Comparison of ENCODE assay signal across 16 cellular contexts in genomic region chr5:148740466-148740865, GRCh38.
DNase-seq lines count a peak whose midpoint lies in the region; ATAC-seq lines count a peak whose summit lies in the region.
"Had no signal": no experiment of that assay in that cellular context is flagged by ENCODE, and none has a peak within 500 bp of the region (broad histone marks: within the 10 kb centered on the region; RNA-seq: fewer than 3 reads in every experiment).

No MANE protein-coding gene starts in this region.

- H3K27ac ChIP-seq in Karpas-422 (ENCODE audit: low read length) (peak overlapping the region; percentile 38), subcutaneous abdominal adipose tissue (ENCODE audit: low read depth, low read length) (peak overlapping the region; percentile 64)
- H3K27ac ChIP-seq: PC-9 had no signal

- peaks cover 67% of the 10 kb centered on the region for H3K4me1 Mint-ChIP-seq in dendritic cell treated with granulocyte-macrophage colony-stimulating factor and Interleukin-4, amounts not matched to agents 40 ng/mL and 50 ng/mL, for 4 days (ENCODE audit: low read depth)
- H3K4me1 Mint-ChIP-seq: CD4-positive, CD25-positive, alpha-beta regulatory T cell had no signal

- H3K9me3 ChIP-seq in Karpas-422 (ENCODE audit: low read length) = no peaks in the 10 kb centered on the region
- H3K9me3 ChIP-seq in subcutaneous abdominal adipose tissue (ENCODE audit: control insufficient read depth in 5 of 5, low read length in 5 of 5) = no peaks in the 10 kb centered on the region
- H3K9me3 ChIP-seq: Caco-2, HAP-1 had no signal

- peak overlapping the region; percentile 48 for H3K4me2 ChIP-seq in Karpas-422 (ENCODE audit: low read depth, low read length, poor library complexity, severe bottlenecking)
- H3K4me2 ChIP-seq: PC-9 had no signal

- peak overlapping the region; percentile 32 for H3K9ac ChIP-seq in Karpas-422 (ENCODE audit: low read length)
- H3K9ac ChIP-seq in subcutaneous abdominal adipose tissue (ENCODE audit: low read length in 5 of 5) = no peak overlapping the region

- H3K36me3 ChIP-seq in Karpas-422 (ENCODE audit: insufficient read depth, low read length) = no peaks in the 10 kb centered on the region
- H3K36me3 ChIP-seq in subcutaneous abdominal adipose tissue (ENCODE audit: control insufficient read depth in 5 of 5, insufficient read depth in 5 of 5, low read length in 5 of 5) = no peaks in the 10 kb centered on the region
- H3K36me3 ChIP-seq: HAP-1 had no signal

- H3K9me3 Mint-ChIP-seq in dendritic cell treated with granulocyte-macrophage colony-stimulating factor and Interleukin-4, amounts not matched to agents 40 ng/mL and 50 ng/mL, for 4 days = no peaks in the 10 kb centered on the region

- H3K36me3 Mint-ChIP-seq in dendritic cell treated with granulocyte-macrophage colony-stimulating factor and Interleukin-4, amounts not matched to agents 40 ng/mL and 50 ng/mL, for 4 days (ENCODE audit: low read depth) = no peaks in the 10 kb centered on the region
- H3K36me3 Mint-ChIP-seq: CD4-positive, CD25-positive, alpha-beta regulatory T cell had no signal

- H3K79me2 ChIP-seq in Karpas-422 (ENCODE audit: low read length) = no peaks in the 10 kb centered on the region

- no peaks in the 10 kb centered on the region for H3K27me3 Mint-ChIP-seq in dendritic cell treated with granulocyte-macrophage colony-stimulating factor and Interleukin-4, amounts not matched to agents 40 ng/mL and 50 ng/mL, for 4 days

- H3K4me3 ChIP-seq in Karpas-422 (ENCODE audit: low read length) = peak overlapping the region; percentile 13; the same call in 1 of the 2 replicates
- H3K4me3 ChIP-seq in subcutaneous abdominal adipose tissue (ENCODE audit: low read depth in 1 of 5, low read length in 5 of 5) = no peak overlapping the region
- H3K4me3 ChIP-seq: GM12878, HAP-1, PC-9 had no signal

- intact Hi-C loops in dendritic cell treated with granulocyte-macrophage colony-stimulating factor and Interleukin-4, amounts not matched to agents 40 ng/mL and 50 ng/mL, for 4 days (cut with micrococcal nuclease) = loop anchor here (5.0 kb wide), 1 partner anchor 82 kb away; no protein-coding TSS in a partner anchor

- H2AFZ ChIP-seq in Karpas-422 (ENCODE audit: low read length) = peak overlapping the region; percentile 41
- H2AFZ ChIP-seq: PC-9 had no signal

- peak overlapping the region; percentile 57 for H3K4me3 Mint-ChIP-seq in dendritic cell treated with granulocyte-macrophage colony-stimulating factor and Interleukin-4, amounts not matched to agents 40 ng/mL and 50 ng/mL, for 4 days
- H3K4me3 Mint-ChIP-seq: B cell; CD4-positive, CD25-positive, alpha-beta regulatory T cell had no signal

- no peaks in the 10 kb centered on the region for H4K20me1 ChIP-seq in Karpas-422 (ENCODE audit: insufficient read depth, low read depth, low read length)

- no peak for ATAC-seq in HG03565 (IDR thresholded peaks at IDR 0.05; ENCODE audit: unreplicated experiment)

- H3K9me2 ChIP-seq in Karpas-422 (replicated peaks; ENCODE audit: insufficient read depth, low read length) = no peaks in the 10 kb centered on the region

- DNase-seq in NOMO-1 treated with DMSO at 0.1 percent for 48 hours (lab: John Stamatoyannopoulos, UW; ENCODE audit: unreplicated experiment) (peak; percentile 77), NOMO-1 treated with dmso at 0.1 percent for 144 hours (lab: John Stamatoyannopoulos, UW; ENCODE audit: unreplicated experiment) (no peak), Karpas-422 (peak; percentile 68), AG08395 (ENCODE audit: low spot score) (no peak), NCI-H345 treated with DMSO at 0.1 percent for 48 hours (lab: John Stamatoyannopoulos, UW; ENCODE audit: unreplicated experiment) (no peak)
- DNase-seq: 8988T; CD4-positive, CD25-positive, alpha-beta regulatory T cell; DND-41 had no signal

- H3K4me1 ChIP-seq in Karpas-422 (ENCODE audit: low read length) (peaks cover 43% of the 10 kb centered on the region), subcutaneous abdominal adipose tissue (ENCODE audit: control insufficient read depth in 5 of 5, insufficient read depth in 5 of 5, low read length in 5 of 5) (peaks cover 5 to 61% (median 55%) of the 10 kb centered on the region in 5 donors)
- H3K4me1 ChIP-seq: Caco-2, HAP-1 had no signal

- H3K27me3 ChIP-seq in Karpas-422 (ENCODE audit: low read length) (no peaks in the 10 kb centered on the region), subcutaneous abdominal adipose tissue (ENCODE audit: control insufficient read depth in 5 of 5, insufficient read depth in 4 of 5, low read length in 5 of 5) (no peaks in the 10 kb centered on the region)

- H3K27ac Mint-ChIP-seq in dendritic cell treated with granulocyte-macrophage colony-stimulating factor and Interleukin-4, amounts not matched to agents 40 ng/mL and 50 ng/mL, for 4 days = peak overlapping the region; percentile 93
- H3K27ac Mint-ChIP-seq: B cell had no signal

Comparison
In these comparisons a context has a peak if more than half of its experiments do, and no peak if none do; other contexts are left out.
1. DNase-seq: peak in NOMO-1 treated with DMSO at 0.1 percent for 48 hours (single experiment) and Karpas-422 (single experiment); none in NOMO-1 treated with dmso at 0.1 percent for 144 hours (single experiment), AG08395 (single experiment) and NCI-H345 treated with DMSO at 0.1 percent for 48 hours (single experiment).